Comparison of ENCODE assay signal across 12 cellular contexts in the genomic region with DNA sequence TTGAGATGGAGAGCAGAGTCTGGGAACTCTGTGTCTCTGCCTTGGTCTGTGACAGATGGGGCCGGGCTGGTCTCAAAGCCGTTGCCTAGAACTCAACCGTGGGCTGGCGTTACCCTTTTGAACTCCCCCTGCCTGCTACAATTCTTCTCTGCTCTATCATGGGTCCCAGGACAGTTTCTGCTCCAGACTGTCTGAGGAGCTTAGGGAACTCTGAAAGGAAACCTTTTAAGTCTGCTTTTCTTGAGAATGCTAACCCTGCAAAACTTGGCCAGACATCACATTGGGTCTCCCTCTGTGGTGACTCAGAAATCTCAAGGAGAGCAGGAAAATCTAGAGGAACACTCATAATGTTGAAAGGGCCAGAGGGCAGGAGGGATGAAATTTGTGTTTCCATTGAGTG.
DNase-seq lines count a peak whose midpoint lies in the region; ATAC-seq and TF ChIP-seq lines count a peak whose summit lies in the region.
"Had no signal": no experiment of that assay in that cellular context is flagged by ENCODE, and none has a peak within 500 bp of the region (broad histone marks: within the 10 kb centered on the region; RNA-seq: fewer than 3 reads in every experiment).

No MANE protein-coding gene starts in this region.

- DNase-seq in ELR (ENCODE audit: low read depth) (peak; percentile 57), astrocyte of the spinal cord (ENCODE audit: low read depth, low spot score) (peak; percentile 94), foreskin melanocyte (peak; percentile 12), retinal pigment epithelial cell (ENCODE audit: low read depth) (peak; percentile 93), NCI-H2171 (lab: John Stamatoyannopoulos, UW) (no peak)
- no peak for DNase-seq in stimulated activated CD4-positive, alpha-beta T cell treated with anti-CD3 and anti-CD28 coated beads, Interleukin-4, amount 100 ng/mL, for 1 hour
- DNase-seq: activated T-cell treated with anti-CD3 and anti-CD28 coated beads, Interleukin-2, amount 50 U/mL, for 1 hour; colonic mucosa; NCI-H524 treated with DMSO at 0.1 percent for 48 hours; SHP77 treated with DMSO at 0.1 percent for 48 hours had no signal

- in situ Hi-C loops in astrocyte of the spinal cord (cut with HindIII; ENCODE audit: low sequenced_read_pairs): no loop called here

- no peak overlapping the region for H3K4me3 ChIP-seq in astrocyte of the spinal cord (ENCODE audit: low read depth, low read length)
- H3K4me3 ChIP-seq in retinal pigment epithelial cell (ENCODE audit: low read length): no peak overlapping the region
- H3K4me3 ChIP-seq: colonic mucosa had no signal

- ATAC-seq in HG03097 (IDR thresholded peaks at IDR 0.05; ENCODE audit: low FRiP score, unreplicated experiment): no peak
- ATAC-seq in HG03457 (IDR thresholded peaks at IDR 0.05; ENCODE audit: unreplicated experiment): no peak

- TF ChIP-seq CTCF in astrocyte of the spinal cord (IDR thresholded peaks at IDR 0.05; ENCODE audit: low read depth, low read length) (no peak), retinal pigment epithelial cell (conservative IDR thresholded peaks at IDR 0.05; ENCODE audit: low read depth, low read length) (no peak)

Comparison
In these comparisons a context has a peak if more than half of its experiments do, and no peak if none do; other contexts are left out.
1. DNase-seq: peak in ELR (single experiment), astrocyte of the spinal cord (single experiment), foreskin melanocyte (single experiment) and retinal pigment epithelial cell (single experiment); none in stimulated activated CD4-positive, alpha-beta T cell treated with anti-CD3 and anti-CD28 coated beads, Interleukin-4, amount 100 ng/mL, for 1 hour (single experiment) and NCI-H2171 (single experiment).